ENCODE assay signal across 16 cellular contexts in genomic region chr17:61009619-61010018, GRCh38.
DNase-seq lines count a peak whose midpoint lies in the region; ATAC-seq, FAIRE-seq and TF ChIP-seq lines count a peak whose summit lies in the region.
"Had no signal": no experiment of that assay in that cellular context is flagged by ENCODE, and none has a peak within 500 bp of the region (broad histone marks: within the 10 kb centered on the region; RNA-seq: fewer than 3 reads in every experiment).

No MANE protein-coding gene starts in this region.

- H3K4me1 Mint-ChIP-seq in astrocyte (ENCODE audit: low read depth, unreplicated experiment) (peaks cover 10% of the 10 kb centered on the region), T-cell (no peaks in the 10 kb centered on the region)

- no peaks in the 10 kb centered on the region for H3K9me3 Mint-ChIP-seq in astrocyte (ENCODE audit: unreplicated experiment)
- no peaks in the 10 kb centered on the region for H3K9me3 Mint-ChIP-seq in T-cell
- H3K9me3 Mint-ChIP-seq: activated CD4-positive, alpha-beta memory T cell treated with anti-CD3 and anti-CD28 coated beads for 36 hours; CD8-positive, alpha-beta T cell had no signal

- H3K36me3 Mint-ChIP-seq in astrocyte (ENCODE audit: low read depth, unreplicated experiment) (no peaks in the 10 kb centered on the region), T-cell (peaks cover 13% of the 10 kb centered on the region)

- H3K36me3 ChIP-seq in astrocyte (ENCODE audit: insufficient read depth, low read length): no peaks in the 10 kb centered on the region
- H3K36me3 ChIP-seq: colonic mucosa had no signal

- peak; percentile 85 for FAIRE-seq in GM18507 (lab: Jason Lieb, UNC)
- no peak for FAIRE-seq in astrocyte (lab: Jason Lieb, UNC)

- H3K4me3 ChIP-seq in astrocyte (ENCODE audit: insufficient read depth, low read depth, low read length): no peak overlapping the region
- H3K4me3 ChIP-seq: colonic mucosa had no signal

- no peak overlapping the region for H3K27ac ChIP-seq in astrocyte (ENCODE audit: low read depth, low read length)
- H3K27ac ChIP-seq: colonic mucosa had no signal

- H3K4me3 Mint-ChIP-seq in astrocyte (ENCODE audit: unreplicated experiment) (no peak overlapping the region), T-cell (no peak overlapping the region)
- H3K4me3 Mint-ChIP-seq: activated CD4-positive, alpha-beta memory T cell treated with anti-CD3 and anti-CD28 coated beads for 36 hours; CD8-positive, alpha-beta T cell; T-helper 17 cell had no signal

- H3K27ac Mint-ChIP-seq in astrocyte (ENCODE audit: unreplicated experiment) (no peak overlapping the region), T-cell (no peak overlapping the region)
- H3K27ac Mint-ChIP-seq: activated CD4-positive, alpha-beta memory T cell treated with anti-CD3 and anti-CD28 coated beads for 36 hours; CD8-positive, alpha-beta T cell; progenitor cell of endocrine pancreas; T-helper 17 cell had no signal

- H3K4me1 ChIP-seq in astrocyte (ENCODE audit: insufficient read depth, low read length): no peaks in the 10 kb centered on the region
- H3K4me1 ChIP-seq: colonic mucosa had no signal

- no peaks in the 10 kb centered on the region for H4K20me1 ChIP-seq in astrocyte (ENCODE audit: insufficient read depth, low read length)

- H3K79me2 ChIP-seq in astrocyte (ENCODE audit: insufficient read depth, low read length): no peaks in the 10 kb centered on the region

- no peak overlapping the region for H3K9ac ChIP-seq in astrocyte (ENCODE audit: low read length)

- DNase-seq in GM18507 (ENCODE audit: extremely low spot score, insufficient read length, low read depth): no peak
- peak; percentile 5 for DNase-seq in astrocyte (ENCODE audit: low read depth)
- DNase-seq in left kidney (ENCODE audit: low read depth, low spot score): peak; percentile 55
- no peak for DNase-seq in NCI-H526 (lab: John Stamatoyannopoulos, UW)
- DNase-seq in T-cell: no peak
- DNase-seq in activated effector memory CD4-positive, alpha-beta T cell treated with anti-CD3 and anti-CD28 coated beads, Interleukin-2, amount 50 U/mL, for 16 hours: no peak
- DNase-seq: activated CD4-positive, alpha-beta memory T cell treated with anti-CD3 and anti-CD28 coated beads for 36 hours; activated naive CD4-positive, alpha-beta T cell; CD8-positive, alpha-beta T cell; colonic mucosa; glutamatergic neuron; NCI-H1048; T-helper 17 cell had no signal

- ATAC-seq in HG02678 (IDR thresholded peaks at IDR 0.05; ENCODE audit: unreplicated experiment): peak; percentile 55
- ATAC-seq in GM19467 (IDR thresholded peaks at IDR 0.05; ENCODE audit: unreplicated experiment): no peak
- no peak for ATAC-seq in T-cell (replicated peaks in 1 of 4)
- ATAC-seq: CD8-positive, alpha-beta T cell; T-helper 17 cell had no signal

- no peaks in the 10 kb centered on the region for H3K27me3 ChIP-seq in astrocyte (ENCODE audit: insufficient read depth, low read length)
- H3K27me3 ChIP-seq: colonic mucosa had no signal

- POLR2A ChIA-PET in T-cell (lab: Charles Lee): interaction anchor here in 1 of 2 donors (0.7 kb wide), 1 partner anchor 180 kb away, joined by 10 read pairs; no protein-coding TSS in a partner anchor

- H3K9me3 ChIP-seq in astrocyte (ENCODE audit: insufficient read depth, low read depth, low read length): no peaks in the 10 kb centered on the region
- H3K9me3 ChIP-seq: colonic mucosa had no signal

- CTCF ChIA-PET in T-cell (lab: Charles Lee): interaction anchor here in 1 of 2 donors (0.6 kb wide), 1 partner anchor 218 kb away, joined by 3 read pairs; no protein-coding TSS in a partner anchor

- H3K27me3 Mint-ChIP-seq in astrocyte (ENCODE audit: low read depth, unreplicated experiment) (no peaks in the 10 kb centered on the region), T-cell (no peaks in the 10 kb centered on the region)
- H3K27me3 Mint-ChIP-seq: activated CD4-positive, alpha-beta memory T cell treated with anti-CD3 and anti-CD28 coated beads for 36 hours; T-helper 17 cell had no signal

- no peak overlapping the region for H2AFZ ChIP-seq in astrocyte (ENCODE audit: low read depth, low read length)

- H3K4me2 ChIP-seq in astrocyte (ENCODE audit: low read length): no peak overlapping the region

- no peak for TF ChIP-seq CTCF in astrocyte (IDR thresholded peaks at IDR 0.05; ENCODE audit: insufficient read depth, low read depth, low read length)

Comparison
In these comparisons a context has a peak if more than half of its experiments do, and no peak if none do; other contexts are left out.
1. DNase-seq: peak in astrocyte (single experiment) and left kidney (single experiment); none in GM18507 (single experiment), NCI-H526 (0 of 2), T-cell (0 of 34) and activated effector memory CD4-positive, alpha-beta T cell treated with anti-CD3 and anti-CD28 coated beads, Interleukin-2, amount 50 U/mL, for 16 hours (single experiment).